Comparison of ENCODE assay signal across 17 cellular contexts in genomic region chr3:13620776-13621365, GRCh38.
DNase-seq lines count a peak whose midpoint lies in the region; ATAC-seq, FAIRE-seq and TF ChIP-seq lines count a peak whose summit lies in the region.
"Had no signal": no experiment of that assay in that cellular context is flagged by ENCODE, and none has a peak within 500 bp of the region (broad histone marks: within the 10 kb centered on the region; RNA-seq: fewer than 3 reads in every experiment).

No MANE protein-coding gene starts in this region.

- H3K27ac ChIP-seq in BLaER1 (peak overlapping the region; percentile 79), small intestine (ENCODE audit: low read depth in 1 of 2, low read length in 1 of 2) (no peak overlapping the region)
- H3K27ac ChIP-seq: A549, SK-N-MC had no signal

- peak overlapping the region; percentile 79 for H3K27ac Mint-ChIP-seq in central memory CD8-positive, alpha-beta T cell (ENCODE audit: low read depth)
- peak overlapping the region; percentile 88 to 93 for H3K27ac Mint-ChIP-seq in natural killer cell

- no peaks in the 10 kb centered on the region for H4K20me1 ChIP-seq in BLaER1

- no peaks in the 10 kb centered on the region for H3K36me3 ChIP-seq in BLaER1
- no peaks in the 10 kb centered on the region for H3K36me3 ChIP-seq in H7 (replicated peaks; ENCODE audit: control insufficient read depth, insufficient read depth, low read length)
- no peaks in the 10 kb centered on the region for H3K36me3 ChIP-seq in small intestine (ENCODE audit: control insufficient read depth in 2 of 2, insufficient read depth in 2 of 2, low read length in 2 of 2)

- H3K4me1 Mint-ChIP-seq in central memory CD8-positive, alpha-beta T cell: peaks cover 6% of the 10 kb centered on the region
- peaks cover 11% of the 10 kb centered on the region in 2 donors for H3K4me1 Mint-ChIP-seq in natural killer cell

- H3K4me2 ChIP-seq in BLaER1: peak overlapping the region; percentile 80
- H3K4me2 ChIP-seq: A549 had no signal

- FAIRE-seq in small intestine (lab: Jason Lieb, UNC): no peak
- FAIRE-seq: A549 had no signal

- H3K27me3 ChIP-seq in BLaER1: no peaks in the 10 kb centered on the region
- no peaks in the 10 kb centered on the region for H3K27me3 ChIP-seq in H7 (ENCODE audit: control insufficient read depth, insufficient read depth, low read length)
- no peaks in the 10 kb centered on the region for H3K27me3 ChIP-seq in small intestine (ENCODE audit: control insufficient read depth in 2 of 2, insufficient read depth in 2 of 2, low read length in 2 of 2)

- no peaks in the 10 kb centered on the region for H3K36me3 Mint-ChIP-seq in central memory CD8-positive, alpha-beta T cell (ENCODE audit: insufficient read depth)
- no peaks in the 10 kb centered on the region for H3K36me3 Mint-ChIP-seq in natural killer cell

- no peak for TF ChIP-seq CTCF in natural killer cell (IDR thresholded peaks at IDR 0.05)

- H3K4me3 Mint-ChIP-seq in central memory CD8-positive, alpha-beta T cell: no peak overlapping the region
- no peak overlapping the region for H3K4me3 Mint-ChIP-seq in natural killer cell

- intact Hi-C loops in natural killer cell (cut with micrococcal nuclease) (no loop called here), left colon (cut with DNase I, micrococcal nuclease) (no loop called here)

- H3K4me3 ChIP-seq in BLaER1: peak overlapping the region; percentile 40; the same call in 1 of the 2 replicates
- H3K4me3 ChIP-seq in H7 (ENCODE audit: insufficient read depth, low read depth, low read length): no peak overlapping the region
- H3K4me3 ChIP-seq in small intestine (ENCODE audit: low read depth in 1 of 2, low read length in 2 of 2): no peak overlapping the region
- H3K4me3 ChIP-seq: A549, SK-N-MC had no signal

- no peak for ATAC-seq in central memory CD8-positive, alpha-beta T cell (replicated peaks; ENCODE audit: extremely low read depth, poor library complexity, severe bottlenecking)
- ATAC-seq in natural killer cell (no peak), HG03520 (IDR thresholded peaks at IDR 0.05; ENCODE audit: unreplicated experiment) (no peak), left colon (no peak)
- ATAC-seq: Panc1 had no signal

- H3K9me3 Mint-ChIP-seq in central memory CD8-positive, alpha-beta T cell: no peaks in the 10 kb centered on the region
- H3K9me3 Mint-ChIP-seq in natural killer cell: peaks cover 0 to 5% of the 10 kb centered on the region in 2 donors

- H3K27me3 Mint-ChIP-seq in central memory CD8-positive, alpha-beta T cell: no peaks in the 10 kb centered on the region
- H3K27me3 Mint-ChIP-seq in natural killer cell (ENCODE audit: low read depth in 2 of 2): no peaks in the 10 kb centered on the region

- H3K9me3 ChIP-seq in BLaER1 (no peaks in the 10 kb centered on the region), small intestine (ENCODE audit: control insufficient read depth, low read depth) (no peaks in the 10 kb centered on the region)
- H3K9me3 ChIP-seq: A549 had no signal

- WGBS in small intestine, 3 donors: 82 to 91% (median 90%) methylated on average over 12 of the region's 12 CpGs

- H3K4me1 ChIP-seq in BLaER1: peaks cover 26% of the 10 kb centered on the region
- H3K4me1 ChIP-seq in small intestine (ENCODE audit: control insufficient read depth in 2 of 2, insufficient read depth in 1 of 2, low read depth in 1 of 2, low read length in 1 of 2): no peaks in the 10 kb centered on the region
- H3K4me1 ChIP-seq: A549 had no signal

- DNase-seq in H7 (peak; percentile 44), natural killer cell (no peak), left colon (no peak), small intestine (no peak)
- DNase-seq in central memory CD8-positive, alpha-beta T cell (ENCODE audit: low spot score in 2 of 2): no peak
- DNase-seq: DMS79 treated with DMSO at 0.1 percent for 48 hours, NCI-H1092 treated with DMSO at 0.1 percent for 48 hours, NCI-H146, NCI-H2029 treated with DMSO at 0.1 percent for 48 hours, NCI-H2171 treated with DMSO at 0.1 percent for 48 hours, NCI-H446 treated with DMSO at 0.1 percent for 48 hours, Right ventricle myocardium superior had no signal

- peak overlapping the region; percentile 69; the same call in 1 of the 2 replicates for H3K9ac ChIP-seq in BLaER1
